1 cellular context compared by ENCODE assay signal in genomic region chr17:19470529-19471261, GRCh38.
TF ChIP-seq lines count a peak whose summit lies in the region.

No MANE protein-coding gene starts in this region.

TF ChIP-seq in H1, 55 proteins besides CTCF, POLR2A, EP300 and RAD21:
- no peak for TF ChIP-seq E2F6 (IDR thresholded peaks at IDR 0.05)
- no peak for TF ChIP-seq GABPA (IDR thresholded peaks at IDR 0.05; ENCODE audit: borderline replicate concordance, insufficient read depth, low read length)
- TF ChIP-seq SRF (IDR thresholded peaks at IDR 0.05; ENCODE audit: low read depth, low read length) = no peak
- no peak for TF ChIP-seq SIN3A (conservative IDR thresholded peaks at IDR 0.05 in 1 of 2, IDR thresholded peaks at IDR 0.05 in 1 of 2; ENCODE audit: low read depth in 1 of 2, low read length in 2 of 2)
- no peak for TF ChIP-seq CHD1 (IDR thresholded peaks at IDR 0.05; ENCODE audit: low read depth, low read length)
- no peak for TF ChIP-seq ASH2L (IDR thresholded peaks at IDR 0.05; ENCODE audit: low read length)
- no peak for TF ChIP-seq BCL11A (IDR thresholded peaks at IDR 0.05; ENCODE audit: low read depth in 2 of 2, low read length in 2 of 2)
- TF ChIP-seq CBX8 (IDR thresholded peaks at IDR 0.05; ENCODE audit: borderline replicate concordance, low read depth, low read length) = no peak
- TF ChIP-seq TBP (IDR thresholded peaks at IDR 0.05; ENCODE audit: low read depth, low read length) = no peak
